8 cellular contexts compared by ENCODE assay signal in genomic region chr10:122298598-122299301, GRCh38. TPM values are rescaled to one million over a fixed set of nuclear protein-coding genes. Genes with fewer than 3 reads are reported as not detected.
DNase-seq lines count a peak whose midpoint lies in the region; ATAC-seq and FAIRE-seq lines count a peak whose summit lies in the region.

No MANE protein-coding gene starts in this region.

- no peaks in the 10 kb centered on the region for H4K20me1 ChIP-seq in BLaER1

- no peaks in the 10 kb centered on the region for H3K27me3 ChIP-seq in BLaER1
- peaks cover 0 to 4% (median 0%) of the 10 kb centered on the region in 3 experiments for H3K27me3 ChIP-seq in neuronal stem cell (ENCODE audit: control insufficient read depth in 3 of 3, insufficient read depth in 3 of 3, low read depth in 1 of 3, low read length in 3 of 3)
- H3K27me3 ChIP-seq in stomach smooth muscle (ENCODE audit: control insufficient read depth in 1 of 2, insufficient read depth in 2 of 2, low read length in 2 of 2): no peaks in the 10 kb centered on the region

- H3K4me2 ChIP-seq in BLaER1 (peak overlapping the region; percentile 59), neuronal stem cell (ENCODE audit: insufficient read depth, low read length, poor library complexity, severe bottlenecking) (no peak overlapping the region)

- peak overlapping the region; percentile 30 for H3K18ac ChIP-seq in neuronal stem cell (ENCODE audit: low read length)

- H2BK12ac ChIP-seq in neuronal stem cell (ENCODE audit: low read length): no peak overlapping the region

- H3K14ac ChIP-seq in neuronal stem cell (ENCODE audit: low read length): no peak overlapping the region

- peak overlapping the region; percentile 48 for H3K9ac ChIP-seq in BLaER1
- no peak overlapping the region for H3K9ac ChIP-seq in neuronal stem cell (ENCODE audit: low read depth, low read length, poor library complexity)
- no peak overlapping the region for H3K9ac ChIP-seq in stomach smooth muscle (ENCODE audit: low read length in 2 of 2)

- H4K8ac ChIP-seq in neuronal stem cell (ENCODE audit: low read depth, low read length): no peak overlapping the region

- H3K79me1 ChIP-seq in neuronal stem cell (ENCODE audit: low read depth, low read length): no peaks in the 10 kb centered on the region

- no peak overlapping the region for H2BK120ac ChIP-seq in neuronal stem cell (ENCODE audit: low read depth, low read length)

- ATAC-seq in GM19455 (IDR thresholded peaks at IDR 0.05; ENCODE audit: unreplicated experiment): peak; percentile 67
- peak; percentile 70 for ATAC-seq in activated T-helper 17 cell treated with anti-CD3 and anti-CD28 coated beads, Interleukin-2, amount 50 U/mL, for 72 hours (replicated peaks)

- H2BK15ac ChIP-seq in neuronal stem cell (ENCODE audit: low read length): no peak overlapping the region

- H3K9me3 ChIP-seq in BLaER1 (no peaks in the 10 kb centered on the region), neuronal stem cell (replicated peaks in 1 of 2; ENCODE audit: control insufficient read depth in 2 of 2, insufficient read depth in 1 of 2, low read depth in 1 of 2, low read length in 2 of 2) (no peaks in the 10 kb centered on the region), stomach smooth muscle (ENCODE audit: control insufficient read depth in 2 of 2, low read length in 2 of 2) (no peaks in the 10 kb centered on the region)

- H3K27ac Mint-ChIP-seq in activated T-helper 17 cell treated with anti-CD3 and anti-CD28 coated beads, Interleukin-2, amount 50 U/mL, for 72 hours: no peak overlapping the region

- H3K27ac ChIP-seq in BLaER1 (peak overlapping the region; percentile 33; the same call in 1 of the 2 replicates), neuronal stem cell (replicated peaks; ENCODE audit: low read length) (no peak overlapping the region), stomach smooth muscle (ENCODE audit: low read length) (no peak overlapping the region)

- peak; percentile 33 for DNase-seq in KG1 (lab: John Stamatoyannopoulos, UW)
- DNase-seq in RCC 7860 (ENCODE audit: low spot score): peak; percentile 77
- peak; percentile 69 for DNase-seq in fibroblast of the conjunctiva (ENCODE audit: low read depth)
- DNase-seq in neuronal stem cell (ENCODE audit: low spot score): peak; percentile 64

- H3K4me3 ChIP-seq in BLaER1 (no peak overlapping the region), neuronal stem cell (ENCODE audit: low read length in 2 of 2) (no peak overlapping the region), stomach smooth muscle (ENCODE audit: low read length in 2 of 2) (peak overlapping the region; percentile 24 to 62)

- H3K4ac ChIP-seq in neuronal stem cell (ENCODE audit: low read length): no peak overlapping the region

- no peak overlapping the region for H3K4me3 Mint-ChIP-seq in activated T-helper 17 cell treated with anti-CD3 and anti-CD28 coated beads, Interleukin-2, amount 50 U/mL, for 72 hours

- H3K36me3 Mint-ChIP-seq in activated T-helper 17 cell treated with anti-CD3 and anti-CD28 coated beads, Interleukin-2, amount 50 U/mL, for 72 hours (ENCODE audit: low read depth): no peaks in the 10 kb centered on the region

- H3K4me1 Mint-ChIP-seq in activated T-helper 17 cell treated with anti-CD3 and anti-CD28 coated beads, Interleukin-2, amount 50 U/mL, for 72 hours: peaks cover 6% of the 10 kb centered on the region

- H4K91ac ChIP-seq in neuronal stem cell (ENCODE audit: low read depth, low read length, poor library complexity): no peak overlapping the region

- peaks cover 4% of the 10 kb centered on the region for H3K27me3 Mint-ChIP-seq in activated T-helper 17 cell treated with anti-CD3 and anti-CD28 coated beads, Interleukin-2, amount 50 U/mL, for 72 hours

- no peak overlapping the region for H2BK5ac ChIP-seq in neuronal stem cell (ENCODE audit: low read length)

- H2AFZ ChIP-seq in neuronal stem cell (ENCODE audit: low read length): peak overlapping the region; percentile 87

- H3K9me3 Mint-ChIP-seq in activated T-helper 17 cell treated with anti-CD3 and anti-CD28 coated beads, Interleukin-2, amount 50 U/mL, for 72 hours: no peaks in the 10 kb centered on the region

- peaks cover 9% of the 10 kb centered on the region; the same call in 1 of the 2 replicates for H3K4me1 ChIP-seq in BLaER1
- peaks cover 2 to 7% of the 10 kb centered on the region in 2 donors for H3K4me1 ChIP-seq in neuronal stem cell (ENCODE audit: control insufficient read depth in 2 of 2, insufficient read depth in 1 of 2, low read depth in 1 of 2, low read length in 2 of 2)
- peaks cover 15% of the 10 kb centered on the region for H3K4me1 ChIP-seq in stomach smooth muscle (ENCODE audit: control insufficient read depth, insufficient read depth, low read length)

- no CpG with 5 or more reads among the region's 15 CpGs for WGBS in neuronal stem cell (ENCODE audit: extremely low coverage in 2 of 2, insufficient read length in 2 of 2, insufficient replicate concordance in 1 of 2), 2 donors

- H2AK5ac ChIP-seq in neuronal stem cell (ENCODE audit: low read depth, low read length): no peak overlapping the region

- peak; percentile 69 for FAIRE-seq in RCC 7860 (lab: Jason Lieb, UNC)

- H3K36me3 ChIP-seq in BLaER1: no peaks in the 10 kb centered on the region
- H3K36me3 ChIP-seq in neuronal stem cell (replicated peaks in 1 of 2; ENCODE audit: control insufficient read depth in 2 of 2, insufficient read depth in 2 of 2, low read length in 2 of 2): no peaks in the 10 kb centered on the region
- H3K36me3 ChIP-seq in stomach smooth muscle (ENCODE audit: control insufficient read depth in 2 of 2, insufficient read depth in 2 of 2, low read length in 2 of 2): no peaks in the 10 kb centered on the region

- H3K23ac ChIP-seq in neuronal stem cell (ENCODE audit: low read depth, low read length, poor library complexity): no peak overlapping the region

RNA-seq across cellular contexts. Expression of gene BTBD16, which starts 27.7 kb away (rescaled TPM):
- not detected for total RNA-seq in activated T-helper 17 cell treated with anti-CD3 and anti-CD28 coated beads, Interleukin-2, amount 50 U/mL, for 72 hours
- not detected for polyA plus RNA-seq in neuronal stem cell (2013, experiment 1 of 2)
- polyA plus RNA-seq in neuronal stem cell (2013, experiment 2 of 2): not detected

Comparison
In these comparisons a context has a peak if more than half of its experiments do, and no peak if none do; other contexts are left out.
1. H3K4me3 ChIP-seq: peak in stomach smooth muscle (2 of 2); none in BLaER1 (single experiment) and neuronal stem cell (0 of 2).
2. Peak in every context shown above with its lines, with median percentiles within 50 percentile points of each other: DNase-seq.